ENCODE assay signal across 34 cellular contexts in genomic region chr10:45476559-45476958, GRCh38.
"Had no signal": no experiment of that assay in that cellular context is flagged by ENCODE, and none has a peak within 500 bp of the region (broad histone marks: within the 10 kb centered on the region; RNA-seq: fewer than 3 reads in every experiment).

No MANE protein-coding gene starts in this region.

- FAIRE-seq: bronchial epithelial cell, TTC549 had no signal

- ATAC-seq: activated CD8-positive, alpha-beta T cell treated with anti-CD3 and anti-CD28 coated beads for 36 hours; activated naive CD4-positive, alpha-beta T cell treated with anti-CD3 and anti-CD28 coated beads, Interleukin-2, amount 50 U/mL, for 72 hours; activated T-cell treated with anti-CD3 and anti-CD28 coated beads, Interleukin-2, amount 50 U/mL, for 4 hours; activated T-cell treated with anti-CD3 and anti-CD28 coated beads, Interleukin-2, amount 50 U/mL, for 72 hours; activated T-helper 17 cell treated with anti-CD3 and anti-CD28 coated beads, Interleukin-2, amount 50 U/mL, for 72 hours had no signal

- H3K9me3 ChIP-seq: adrenal gland had no signal

- H3K27ac ChIP-seq: adrenal gland, ascending aorta, cardiac muscle cell, VCaP had no signal

- H3K4me3 ChIP-seq: adrenal gland, ascending aorta, cardiac muscle cell had no signal

- DNase-seq: activated B cell treated with CpG ODN at 0.5 μM for 24 hours; activated CD4-positive, alpha-beta memory T cell treated with anti-CD3 and anti-CD28 coated beads for 36 hours; activated CD4-positive, alpha-beta T cell treated with anti-CD3 and anti-CD28 coated beads for 4 hours; activated CD4-positive, alpha-beta T cell treated with anti-CD3 and anti-CD28 coated beads, Interleukin-2, amount 10 ng/mL, durations not matched to agents 24 days and 14 days; activated CD4-positive, alpha-beta T cell treated with anti-CD3 and anti-CD28 coated beads, Interleukin-2, amount 50 U/mL, for 1 hour; activated CD4-positive, alpha-beta T cell treated with anti-CD3 and anti-CD28 coated beads, Interleukin-2, amount 50 U/mL, for 4 hours; activated CD4-positive, CD25-positive, alpha-beta regulatory T cell treated with anti-CD3 and anti-CD28 coated beads, Interleukin-2, amount 50 U/mL, for 72 hours; activated CD8-positive, alpha-beta memory T cell treated with anti-CD3 and anti-CD28 coated beads, Interleukin-2, amount 50 U/mL, for 4 hours; activated CD8-positive, alpha-beta T cell treated with anti-CD3 and anti-CD28 coated beads for 36 hours; activated effector memory CD4-positive, alpha-beta T cell treated with anti-CD3 and anti-CD28 coated beads, Interleukin-2, amount 50 U/mL, for 16 hours; activated gamma-delta T cell treated with Interleukin-2 at 50 U/mL for 16 hours; activated naive CD4-positive, alpha-beta T cell; activated naive CD4-positive, alpha-beta T cell treated with anti-CD3 and anti-CD28 coated beads for 36 hours; activated naive CD4-positive, alpha-beta T cell treated with anti-CD3 and anti-CD28 coated beads, Interleukin-2, amount 50 U/mL, for 16 hours; activated naive CD8-positive, alpha-beta T cell treated with anti-CD3 and anti-CD28 coated beads for 36 hours; activated T-cell treated with anti-CD3 and anti-CD28 coated beads for 4 hours; activated T-cell treated with anti-CD3 and anti-CD28 coated beads, Interleukin-2, amount 50 U/mL, for 1 hour; activated T-cell treated with anti-CD3 and anti-CD28 coated beads, Interleukin-2, amount 50 U/mL, for 4 hours; activated T-cell treated with anti-CD3 and anti-CD28 coated beads, Interleukin-2, amount 50 U/mL, for 72 hours; adrenal gland; amygdala; anterior cingulate cortex; caudate nucleus; cerebellar nuclear complex; T-helper 1 cell; T-helper 2 cell; T-helper 9 cell had no signal

- H3K27me3 ChIP-seq: adrenal gland, ascending aorta, cardiac muscle cell had no signal

- H3K4me1 ChIP-seq: ascending aorta had no signal

- H3K36me3 ChIP-seq: adrenal gland, ascending aorta, cardiac muscle cell had no signal
